8 cellular contexts compared by ENCODE assay signal in the genomic region with DNA sequence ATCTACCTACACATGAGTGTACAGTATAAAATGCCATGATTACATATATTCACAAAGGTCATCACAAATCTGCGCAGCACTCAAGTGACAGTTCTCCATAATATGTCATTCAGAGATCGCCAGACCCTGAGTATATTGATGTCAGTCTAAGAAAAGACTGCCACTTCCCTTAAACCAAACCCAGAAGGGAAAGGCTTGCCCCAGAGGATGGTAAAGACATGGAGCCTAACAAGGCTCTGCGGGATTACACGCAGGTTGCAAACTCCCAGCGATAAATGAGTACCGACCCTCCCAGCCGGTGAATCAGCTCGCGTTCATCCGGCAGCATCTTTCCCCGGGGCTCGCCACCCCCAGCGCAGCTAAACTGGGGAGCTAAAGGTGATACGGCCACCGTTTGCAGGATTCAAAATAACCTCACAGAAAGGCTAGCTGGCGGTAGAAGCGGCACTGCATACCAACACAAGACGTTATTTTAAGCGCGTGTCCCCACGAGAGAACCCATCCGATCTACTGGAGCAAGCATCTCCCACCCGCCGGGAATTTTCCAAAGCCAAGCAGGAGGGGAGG. TPM values are rescaled to one million over a fixed set of nuclear protein-coding genes. Genes with fewer than 3 reads are reported as not detected.
DNase-seq lines count a peak whose midpoint lies in the region; ATAC-seq, FAIRE-seq and TF ChIP-seq lines count a peak whose summit lies in the region.

No MANE protein-coding gene starts in this region.

- H3K4me1 ChIP-seq in A549 = peaks cover 14% of the 10 kb centered on the region; the same call in 2 of the 3 replicates
- H3K4me1 ChIP-seq in effector memory CD4-positive, alpha-beta T cell (ENCODE audit: control insufficient read depth, insufficient read depth, low read length, poor library complexity, severe bottlenecking) = peaks cover 9% of the 10 kb centered on the region

- H3K9me3 Mint-ChIP-seq in activated CD4-positive, alpha-beta memory T cell treated with anti-CD3 and anti-CD28 coated beads, Interleukin-2, amount 10 ng/mL, durations not matched to agents 7 days and 5 days = no peaks in the 10 kb centered on the region
- no peaks in the 10 kb centered on the region for H3K9me3 Mint-ChIP-seq in mesothelial cell of epicardium

- ATAC-seq in A549 = peak; percentile 24 to 52
- ATAC-seq in GM18868 (IDR thresholded peaks at IDR 0.05; ENCODE audit: unreplicated experiment) = peak; percentile 3
- no peak for ATAC-seq in GM21825 (IDR thresholded peaks at IDR 0.05; ENCODE audit: unreplicated experiment)

- peak overlapping the region; percentile 93 for H3K4me2 ChIP-seq in A549

- peak overlapping the region; percentile 84 for H3K27ac Mint-ChIP-seq in activated CD4-positive, alpha-beta memory T cell treated with anti-CD3 and anti-CD28 coated beads, Interleukin-2, amount 10 ng/mL, durations not matched to agents 7 days and 5 days
- H3K27ac Mint-ChIP-seq in mesothelial cell of epicardium = peak overlapping the region; percentile 48

- peaks cover 7% of the 10 kb centered on the region for H3K27me3 Mint-ChIP-seq in activated CD4-positive, alpha-beta memory T cell treated with anti-CD3 and anti-CD28 coated beads, Interleukin-2, amount 10 ng/mL, durations not matched to agents 7 days and 5 days
- H3K27me3 Mint-ChIP-seq in mesothelial cell of epicardium (ENCODE audit: low read depth) = peaks cover 50% of the 10 kb centered on the region

- peak overlapping the region; percentile 95 for H3K4me3 Mint-ChIP-seq in activated CD4-positive, alpha-beta memory T cell treated with anti-CD3 and anti-CD28 coated beads, Interleukin-2, amount 10 ng/mL, durations not matched to agents 7 days and 5 days
- peak overlapping the region; percentile 83 for H3K4me3 Mint-ChIP-seq in mesothelial cell of epicardium

- peak overlapping the region; percentile 92 for H3K4me3 ChIP-seq in A549
- peak overlapping the region; percentile 76 for H3K4me3 ChIP-seq in effector memory CD4-positive, alpha-beta T cell (ENCODE audit: insufficient read depth, low read depth, low read length, poor library complexity, severe bottlenecking)

- POLR2A ChIA-PET in A549 (lab: Yijun Ruan, JAX) = interaction anchor here (1.0 to 1.6 kb wide), 6 partner anchors 9 to 276 kb away, joined by 3 to 5 read pairs (median 4); a partner anchor contains a TSS
- POLR2A ChIA-PET in activated CD4-positive, alpha-beta memory T cell treated with anti-CD3 and anti-CD28 coated beads, Interleukin-2, amount 10 ng/mL, durations not matched to agents 7 days and 5 days (lab: Charles Lee) = interaction anchor here (0.8 to 4.2 kb wide), 21 partner anchors 18 to 307 kb away, joined by 3 to 41 read pairs (median 4); a partner anchor contains a TSS

- CTCF ChIA-PET in A549 (lab: Yijun Ruan, JAX) = interaction anchor here (0.6 to 3.1 kb wide), 13 partner anchors 10 to 273 kb away, joined by 3 to 9 read pairs (median 4); no protein-coding TSS in a partner anchor
- CTCF ChIA-PET in activated CD4-positive, alpha-beta memory T cell treated with anti-CD3 and anti-CD28 coated beads, Interleukin-2, amount 10 ng/mL, durations not matched to agents 7 days and 5 days (lab: Charles Lee) = interaction anchor here (0.7 to 1.8 kb wide), 15 partner anchors 8 to 266 kb away, joined by 3 to 10 read pairs (median 4); no protein-coding TSS in a partner anchor

- no peak for TF ChIP-seq RAD21 in A549 (conservative IDR thresholded peaks at IDR 0.05 in 1 of 2, IDR thresholded peaks at IDR 0.05 in 1 of 2)

- H3K4me1 Mint-ChIP-seq in activated CD4-positive, alpha-beta memory T cell treated with anti-CD3 and anti-CD28 coated beads, Interleukin-2, amount 10 ng/mL, durations not matched to agents 7 days and 5 days = peaks cover 35% of the 10 kb centered on the region
- peaks cover 11% of the 10 kb centered on the region for H3K4me1 Mint-ChIP-seq in mesothelial cell of epicardium

- H3K36me3 Mint-ChIP-seq in activated CD4-positive, alpha-beta memory T cell treated with anti-CD3 and anti-CD28 coated beads, Interleukin-2, amount 10 ng/mL, durations not matched to agents 7 days and 5 days (ENCODE audit: low read depth) = peaks cover 3% of the 10 kb centered on the region
- no peaks in the 10 kb centered on the region for H3K36me3 Mint-ChIP-seq in mesothelial cell of epicardium

- TF ChIP-seq EP300 in A549 (IDR thresholded peaks at IDR 0.05) = no peak

- TF ChIP-seq CTCF in A549 (IDR thresholded peaks at IDR 0.05) = no peak
- TF ChIP-seq CTCF in mesothelial cell of epicardium (IDR thresholded peaks at IDR 0.05; ENCODE audit: unreplicated experiment) = no peak

- peak overlapping the region; percentile 84 to 92 for H3K27ac ChIP-seq in A549
- H3K27ac ChIP-seq in effector memory CD4-positive, alpha-beta T cell (ENCODE audit: insufficient read depth, low read length, poor library complexity, severe bottlenecking) = peak overlapping the region; percentile 72

- peak; percentile 34 to 64 for DNase-seq in A549 (ENCODE audit: low read depth in 1 of 2, low spot score in 1 of 2)
- DNase-seq in LHCN-M2 (ENCODE audit: low read depth) = peak; percentile 22
- DNase-seq in activated CD4-positive, alpha-beta memory T cell treated with anti-CD3 and anti-CD28 coated beads, Interleukin-2, amount 10 ng/mL, durations not matched to agents 7 days and 5 days = peak; percentile 46
- peak; percentile 7 to 25 (median 19) for DNase-seq in effector memory CD4-positive, alpha-beta T cell
- no peak for DNase-seq in mesothelial cell of epicardium (ENCODE audit: low spot score in 2 of 2, unreplicated experiment in 2 of 2)
- DNase-seq in stimulated activated CD8-positive, alpha-beta memory T cell treated with anti-CD3 and anti-CD28 coated beads, Interleukin-7, amount 100 ng/mL, for 24 hours (ENCODE audit: low read depth) = peak; percentile 17

- peak; percentile 63 for FAIRE-seq in A549 (lab: Jason Lieb, UNC)

- H3K36me3 ChIP-seq in effector memory CD4-positive, alpha-beta T cell (ENCODE audit: control insufficient read depth, insufficient read depth, low read length) = no peaks in the 10 kb centered on the region

- no peaks in the 10 kb centered on the region for H3K27me3 ChIP-seq in effector memory CD4-positive, alpha-beta T cell (replicated peaks; ENCODE audit: control insufficient read depth, insufficient read depth, low read length, poor library complexity, severe bottlenecking)

- WGBS in A549 (ENCODE audit: missing lambda C conversion rate) = 9% methylated on average over 24 of the region's 24 CpGs

- H3K9me3 ChIP-seq in A549 = no peaks in the 10 kb centered on the region
- H3K9me3 ChIP-seq in effector memory CD4-positive, alpha-beta T cell (ENCODE audit: control insufficient read depth, low read length) = no peaks in the 10 kb centered on the region

- no peak for TF ChIP-seq POLR2A in A549 (IDR thresholded peaks at IDR 0.05; ENCODE audit: low read length)

TF ChIP-seq in A549, 52 proteins besides CTCF, POLR2A, EP300 and RAD21:
- TF ChIP-seq, protein P1, sequence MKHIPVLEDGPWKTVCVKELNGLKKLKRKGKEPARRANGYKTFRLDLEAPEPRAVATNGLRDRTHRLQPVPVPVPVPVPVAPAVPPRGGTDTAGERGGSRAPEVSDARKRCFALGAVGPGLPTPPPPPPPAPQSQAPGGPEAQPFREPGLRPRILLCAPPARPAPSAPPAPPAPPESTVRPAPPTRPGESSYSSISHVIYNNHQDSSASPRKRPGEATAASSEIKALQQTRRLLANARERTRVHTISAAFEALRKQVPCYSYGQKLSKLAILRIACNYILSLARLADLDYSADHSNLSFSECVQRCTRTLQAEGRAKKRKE (CRISPR knock-in tag; IDR thresholded peaks at IDR 0.05; ENCODE audit: low read depth) = no peak
- no peak for TF ChIP-seq RCOR1 (IDR thresholded peaks at IDR 0.05; ENCODE audit: low read depth, low read length)

RNA-seq across cellular contexts. Expression of a gene that starts 0.7 kb away (rescaled TPM):
- polyA plus RNA-seq in A549 (2011; rRNA removed) (46.7 and 49.8 TPM in 2 replicates), A549 (2017; fragmentation: RNase III; extraction: RNeasy Plus Mini Kit Qiagen cat#74134 plus additional on column Dnase treatment) (14.9 to 16.9 TPM (median 15.1 TPM) in 3 replicates)
- 15.3 and 15.8 TPM in 2 replicates for polyA plus RNA-seq in A549 (2012; cell fraction: cytosol; rRNA removed)
- polyA plus RNA-seq in A549 (2012; cell fraction: nucleus; rRNA removed) = 12.4 and 13.1 TPM in 2 replicates
- 78.6 and 95.1 TPM in 2 replicates for polyA minus RNA-seq in A549 (2011; rRNA and poly(A)+ RNA removed)
- total RNA-seq in LHCN-M2 (2014; rRNA removed) (51.9 and 53.7 TPM in 2 replicates), mesothelial cell of epicardium (13.7 to 15.3 TPM (median 14.4 TPM) in 3 replicates)
- 14.4 TPM for polyA plus RNA-seq in LHCN-M2 (2012)
- total RNA-seq in activated CD4-positive, alpha-beta memory T cell treated with anti-CD3 and anti-CD28 coated beads, Interleukin-2, amount 10 ng/mL, durations not matched to agents 7 days and 5 days = 10 to 100 TPM; 41.3 to 42.2 TPM

RNA-seq across cellular contexts. Expression of a gene that starts 40.8 kb away (rescaled TPM):
- polyA plus RNA-seq in A549 (2011; rRNA removed) (142 and 192 TPM in 2 replicates), A549 (2017; fragmentation: RNase III; extraction: RNeasy Plus Mini Kit Qiagen cat#74134 plus additional on column Dnase treatment) (97.0 to 102 TPM (median 102 TPM) in 3 replicates)
- 31.4 and 41.0 TPM in 2 replicates for polyA plus RNA-seq in A549 (2012; cell fraction: cytosol; rRNA removed)
- polyA plus RNA-seq in A549 (2012; cell fraction: nucleus; rRNA removed) = 10.5 and 23.9 TPM in 2 replicates
- 94.8 and 118 TPM in 2 replicates for polyA minus RNA-seq in A549 (2011; rRNA and poly(A)+ RNA removed)
- total RNA-seq in LHCN-M2 (2014; rRNA removed) (143 and 180 TPM in 2 replicates), mesothelial cell of epicardium (144 to 152 TPM (median 146 TPM) in 3 replicates)
- 43.4 TPM for polyA plus RNA-seq in LHCN-M2 (2012)
- total RNA-seq in activated CD4-positive, alpha-beta memory T cell treated with anti-CD3 and anti-CD28 coated beads, Interleukin-2, amount 10 ng/mL, durations not matched to agents 7 days and 5 days = 100 to 1,000 TPM; 176 to 193 TPM

Comparison
In these comparisons a context has a peak if more than half of its experiments do, and no peak if none do; other contexts are left out.
1. DNase-seq: peak in A549 (2 of 2), LHCN-M2 (single experiment), activated CD4-positive, alpha-beta memory T cell treated with anti-CD3 and anti-CD28 coated beads, Interleukin-2, amount 10 ng/mL, durations not matched to agents 7 days and 5 days (single experiment), effector memory CD4-positive, alpha-beta T cell (3 of 3) and stimulated activated CD8-positive, alpha-beta memory T cell treated with anti-CD3 and anti-CD28 coated beads, Interleukin-7, amount 100 ng/mL, for 24 hours (single experiment); none in mesothelial cell of epicardium (0 of 2).